Comparison of ENCODE assay signal across 10 cellular contexts in the genomic region with DNA sequence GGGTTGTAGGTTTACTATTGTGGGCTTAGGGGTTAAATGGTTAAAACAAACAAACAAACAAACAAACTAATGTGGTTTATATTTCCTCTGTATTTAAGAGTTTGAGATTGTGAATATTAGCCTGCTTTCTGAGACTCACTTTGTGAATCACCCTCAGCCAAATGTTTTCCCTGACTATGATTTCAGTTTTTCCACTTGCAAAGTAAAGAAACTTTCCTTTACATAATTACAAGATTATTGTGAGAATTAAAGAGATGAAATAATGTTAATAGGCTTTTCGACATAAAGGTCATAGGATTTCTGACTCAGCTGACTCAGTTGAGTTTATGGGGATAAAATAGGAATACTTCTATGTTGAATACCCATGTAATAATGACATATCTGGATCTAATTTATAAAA. TPM values are rescaled to one million over a fixed set of nuclear protein-coding genes. Genes with fewer than 3 reads are reported as not detected.
DNase-seq lines count a peak whose midpoint lies in the region; ATAC-seq, FAIRE-seq and TF ChIP-seq lines count a peak whose summit lies in the region.
"Had no signal": no experiment of that assay in that cellular context is flagged by ENCODE, and none has a peak within 500 bp of the region (broad histone marks: within the 10 kb centered on the region; RNA-seq: fewer than 3 reads in every experiment).

No MANE protein-coding gene starts in this region.

- 14% methylated on average over 1 of the region's 1 CpG for WGBS in K562 (ENCODE audit: insufficient coverage, low coverage, missing lambda C conversion rate)

- POLR2A ChIA-PET in K562 (lab: Yijun Ruan, JAX): interaction anchor here (3.4 kb wide), 1 partner anchor 15 kb away, joined by 14 read pairs; no protein-coding TSS in a partner anchor

- DNase-seq in HFF-Myc (ENCODE audit: extremely low read depth, low read depth) (no peak), K562 (ENCODE audit: extremely low read depth in 1 of 4, low spot score in 3 of 4) (no peak), iris pigment epithelial cell (ENCODE audit: low read depth) (peak; percentile 29), stromal cell of bone marrow (ENCODE audit: low read depth) (peak; percentile 47), cerebellar cortex (ENCODE audit: low spot score) (no peak), C1 segment of cervical spinal cord (lab: John Stamatoyannopoulos, UW) (no peak), GM13977 (ENCODE audit: low spot score) (no peak)
- DNase-seq: NCI-H1694 treated with DMSO at 0.1 percent for 48 hours had no signal

- no peak for FAIRE-seq in K562 (lab: Jason Lieb, UNC)

- no TSS peak for BruUV-seq in K562 (replicated peaks; lab: Mats Ljungman, UMichigan)

- H3K36me3 ChIP-seq in K562 (ENCODE audit: control insufficient read depth, insufficient read depth, low read length): no peaks in the 10 kb centered on the region

- H3K9me1 ChIP-seq in K562 (ENCODE audit: control insufficient read depth, insufficient read depth, low read length): no peaks in the 10 kb centered on the region

- no peaks in the 10 kb centered on the region for H4K20me1 ChIP-seq in K562 (replicated peaks; ENCODE audit: control insufficient read depth, insufficient read depth, low read length)

- H3K27ac ChIP-seq in K562 (ENCODE audit: extremely low read depth, low read depth, low read length): peak overlapping the region; percentile 96

- H3K4me3 ChIP-seq in HFF-Myc (replicated peaks; ENCODE audit: low read depth, low read length) (peak overlapping the region; percentile 90), K562 (peak overlapping the region; percentile 75)

- no peaks in the 10 kb centered on the region; the same call in 1 of the 2 replicates for H3K9me3 ChIP-seq in K562 (replicated peaks; ENCODE audit: control insufficient read depth, insufficient read depth, low read depth, low read length)

- H3K4me2 ChIP-seq in K562 (ENCODE audit: insufficient read depth, low read length): peak overlapping the region; percentile 99; the same call in 1 of the 2 replicates

- no peak for TF ChIP-seq EP300 in K562 (IDR thresholded peaks at IDR 0.05; ENCODE audit: low read length)

- in situ Hi-C loops in K562 (cut with MboI): loop anchor here (5.0 kb wide), 1 partner anchor 68 kb away; no protein-coding TSS in a partner anchor
- in situ Hi-C loops in GM13977 (cut with MboI; ENCODE audit: low pct_unique_long_range_greater_than_20kb, low sequenced_read_pairs, unreplicated experiment): no loop called here

- intact Hi-C loops in K562 (cut with micrococcal nuclease): loop anchor here (2.0 to 10.0 kb wide), 4 partner anchors 28 to 1150 kb away; a partner anchor contains a TSS

- TF ChIP-seq CTCF in HFF-Myc (IDR thresholded peaks at IDR 0.05; ENCODE audit: low read depth, low read length, missing control alignments) (no peak), K562 (IDR thresholded peaks at IDR 0.05 in 2 of 3, conservative IDR thresholded peaks at IDR 0.05 in 1 of 3; ENCODE audit: insufficient read depth in 2 of 3, low read depth in 1 of 3, low read length in 3 of 3) (no peak), GM13977 (IDR thresholded peaks at IDR 0.05; ENCODE audit: extremely low read depth, insufficient read depth, missing control alignments) (no peak)

- no peak for ATAC-seq in K562
- no peak for ATAC-seq in HG03175 (IDR thresholded peaks at IDR 0.05; ENCODE audit: unreplicated experiment)
- ATAC-seq: stimulated activated memory B cell treated with anti-CD40 and anti-IgM and Interleukin-4, amounts not matched to agents 10 μg/mL and 1 μg/mL and 100 μg/mL, for 72 hours had no signal

- no peak for TF ChIP-seq RAD21 in K562 (CRISPR knock-in tag; conservative IDR thresholded peaks at IDR 0.05 in 1 of 2, IDR thresholded peaks at IDR 0.05 in 1 of 2)

- no peaks in the 10 kb centered on the region for H3K27me3 ChIP-seq in K562 (ENCODE audit: control insufficient read depth in 2 of 2, insufficient read depth in 2 of 2, low read length in 2 of 2)

- peaks cover 73% of the 10 kb centered on the region for H3K79me2 ChIP-seq in K562 (ENCODE audit: control insufficient read depth, insufficient read depth, low read length)

- H3K4me1 ChIP-seq in K562 (replicated peaks in 1 of 2; ENCODE audit: control insufficient read depth in 2 of 2, insufficient read depth in 2 of 2, low read length in 2 of 2): peaks cover 0 to 15% of the 10 kb centered on the region in 2 experiments; a peak in 3 of 5 replicates

- H3K9ac ChIP-seq in K562 (ENCODE audit: insufficient read depth in 1 of 2, low read depth in 2 of 2, low read length in 2 of 2): peak overlapping the region in 1 of 2 experiments; percentile 82; a peak in 2 of 4 replicates

- CTCF ChIA-PET in K562 (lab: Yijun Ruan, JAX; ENCODE audit: low intra/inter-chr PET ratio): no interaction called here

- H2AFZ ChIP-seq in K562 (ENCODE audit: low read depth, low read length): no peak overlapping the region

- no peak for TF ChIP-seq POLR2A in K562 (conservative IDR thresholded peaks at IDR 0.05)

TF ChIP-seq in K562, 482 proteins besides CTCF, POLR2A, EP300 and RAD21 (continues in another document):
- TF ChIP-seq ZNF311 (CRISPR knock-in tag; IDR thresholded peaks at IDR 0.05): no peak
- TF ChIP-seq, protein P1, sequence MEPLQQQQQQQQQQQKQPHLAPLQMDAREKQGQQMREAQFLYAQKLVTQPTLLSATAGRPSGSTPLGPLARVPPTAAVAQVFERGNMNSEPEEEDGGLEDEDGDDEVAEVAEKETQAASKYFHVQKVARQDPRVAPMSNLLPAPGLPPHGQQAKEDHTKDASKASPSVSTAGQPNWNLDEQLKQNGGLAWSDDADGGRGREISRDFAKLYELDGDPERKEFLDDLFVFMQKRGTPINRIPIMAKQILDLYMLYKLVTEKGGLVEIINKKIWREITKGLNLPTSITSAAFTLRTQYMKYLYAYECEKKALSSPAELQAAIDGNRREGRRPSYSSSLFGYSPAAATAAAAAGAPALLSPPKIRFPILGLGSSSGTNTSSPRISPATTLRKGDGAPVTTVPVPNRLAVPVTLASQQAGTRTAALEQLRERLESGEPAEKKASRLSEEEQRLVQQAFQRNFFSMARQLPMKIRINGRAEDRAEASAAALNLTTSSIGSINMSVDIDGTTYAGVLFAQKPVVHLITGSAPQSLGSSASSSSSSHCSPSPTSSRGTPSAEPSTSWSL (CRISPR knock-in tag; IDR thresholded peaks at IDR 0.05; ENCODE audit: borderline replicate concordance): no peak
- TF ChIP-seq L3MBTL2 (IDR thresholded peaks at IDR 0.05): no peak
- no peak for TF ChIP-seq SMARCA4 (IDR thresholded peaks at IDR 0.05)
- no peak for TF ChIP-seq TEAD2 (tag; IDR thresholded peaks at IDR 0.05)
- no peak for TF ChIP-seq TOE1 (IDR thresholded peaks at IDR 0.05; ENCODE audit: borderline replicate concordance)
- TF ChIP-seq TOE1 (CRISPR knock-in tag; IDR thresholded peaks at IDR 0.05; ENCODE audit: borderline replicate concordance, low read depth): no peak
- TF ChIP-seq SP2 (IDR thresholded peaks at IDR 0.05; ENCODE audit: extremely low read depth, low read depth, low read length, poor library complexity, severe bottlenecking): no peak
- no peak for TF ChIP-seq BRCA1 (IDR thresholded peaks at IDR 0.05)
- TF ChIP-seq BRCA1 (CRISPR knock-in tag; IDR thresholded peaks at IDR 0.05): no peak
- TF ChIP-seq RBM34 (IDR thresholded peaks at IDR 0.05; ENCODE audit: borderline replicate concordance, insufficient read depth, low read length): no peak
- TF ChIP-seq, protein P2, sequence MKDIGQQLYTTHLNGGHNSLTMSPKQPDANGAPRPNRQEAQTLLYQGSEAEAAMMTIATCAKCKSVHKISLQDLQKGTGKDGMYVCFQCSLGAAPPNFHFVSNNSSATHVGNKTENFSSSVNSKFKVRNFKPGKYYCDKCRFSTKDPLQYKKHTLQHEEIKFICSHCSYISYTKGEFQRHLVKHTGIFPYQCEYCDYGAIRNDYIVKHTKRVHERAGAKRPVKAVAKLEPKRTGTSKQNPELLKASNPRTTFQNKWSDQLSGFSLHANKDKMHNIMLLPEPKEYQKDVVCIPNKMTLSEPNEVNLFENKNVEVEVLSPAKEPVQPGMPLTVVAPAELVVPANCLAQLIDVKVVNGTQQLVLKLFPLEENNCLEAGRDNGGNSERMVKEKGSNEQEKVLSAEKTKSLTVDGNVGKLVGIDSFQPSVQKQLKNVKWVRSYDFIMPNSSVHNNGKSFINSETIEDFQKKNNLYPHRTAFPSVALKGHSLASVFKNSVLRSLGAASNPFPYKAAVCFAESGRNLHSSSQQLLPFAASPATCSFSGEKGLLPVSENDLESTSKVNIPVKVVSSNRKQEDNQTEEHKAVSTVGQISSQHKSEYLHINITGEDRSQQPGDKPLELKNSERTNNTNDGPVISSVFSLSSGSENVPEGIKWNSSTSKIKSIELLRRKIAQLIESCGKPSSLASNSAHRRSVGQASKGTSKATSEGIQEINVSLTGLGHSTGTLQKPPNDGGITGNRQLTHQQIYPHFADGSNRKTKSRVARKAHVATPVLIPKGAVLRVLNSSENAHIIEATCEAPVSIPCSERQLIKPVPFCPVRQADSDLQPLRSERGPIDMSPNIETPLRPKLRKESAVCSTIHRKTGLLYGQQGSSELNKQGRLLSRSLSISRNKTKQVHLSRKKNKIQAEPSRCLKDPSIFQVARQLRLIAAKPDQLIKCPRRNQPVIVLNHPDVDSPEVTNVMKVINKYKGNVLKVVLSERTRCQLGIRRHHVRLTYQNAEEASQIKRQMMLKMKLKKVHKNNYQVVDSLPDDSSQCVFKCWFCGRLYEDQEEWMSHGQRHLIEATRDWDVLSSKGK (CRISPR knock-in tag; IDR thresholded peaks at IDR 0.05): no peak
- TF ChIP-seq NFE2 (IDR thresholded peaks at IDR 0.05; ENCODE audit: low read depth): no peak

RNA-seq across cellular contexts. Expression of a gene that starts 2.9 kb away (rescaled TPM):
- total RNA-seq in K562 (2011; cell fraction: chromatin; rRNA removed; ENCODE audit: low replicate concordance): 22.0 and 32.1 TPM in 2 replicates
- total RNA-seq in K562 (2011; cell fraction: nucleolus; rRNA removed): 12.3 and 22.5 TPM in 2 replicates
- total RNA-seq in K562 (2011; cell fraction: nucleoplasm; rRNA removed): 24.6 and 32.9 TPM in 2 replicates
- 18.7 and 20.1 TPM in 2 replicates for total RNA-seq in K562 (2014; rRNA removed)
- 25.3 and 28.2 TPM in 2 replicates for total RNA-seq in K562 (2014; rRNA removed; fragmentation: Illumina TruSeq; extraction: Trizol)
- total RNA-seq in K562 (2015; rRNA removed; fragmentation: Illumina TruSeq; extraction: Trizol): 24.2 and 24.3 TPM in 2 replicates
- total RNA-seq in K562 (2021): 19.5 and 22.8 TPM in 2 replicates
- polyA plus RNA-seq in K562 (2011; rRNA removed): 16.3 and 17.4 TPM in 2 replicates
- polyA plus RNA-seq in K562 (2011; cell fraction: cytosol; rRNA removed): 8.8 and 13.0 TPM in 2 replicates
- 11.8 and 16.0 TPM in 2 replicates for polyA plus RNA-seq in K562 (2011; cell fraction: nucleus; rRNA removed)
- 11.1 and 14.0 TPM in 2 replicates for polyA plus RNA-seq in K562 (2012)
- 21.0 and 24.9 TPM in 2 replicates for polyA plus RNA-seq in K562 (2014; fragmentation: Illumina TruSeq; extraction: Trizol)
- polyA plus RNA-seq in K562 (2014; fragmentation: Nextera tagmentation; extraction: Ambion mirVana): 1 to 10 TPM; 8.5 to 8.6 TPM
- polyA plus RNA-seq in K562 (2014; rRNA removed): 21.0 and 23.8 TPM in 2 replicates
- 23.2 and 28.7 TPM in 2 replicates for polyA minus RNA-seq in K562 (2011; rRNA and poly(A)+ RNA removed)
- polyA minus RNA-seq in K562 (2011; cell fraction: cytosol; rRNA and poly(A)+ RNA removed): 14.6 and 17.6 TPM in 2 replicates
- polyA minus RNA-seq in K562 (2011; cell fraction: nucleus; rRNA and poly(A)+ RNA removed): 29.1 and 49.5 TPM in 2 replicates

Comparison
In these comparisons a context has a peak if more than half of its experiments do, and no peak if none do; other contexts are left out.
1. DNase-seq: peak in iris pigment epithelial cell (single experiment) and stromal cell of bone marrow (single experiment); none in HFF-Myc (single experiment), K562 (0 of 4), cerebellar cortex (single experiment), C1 segment of cervical spinal cord (0 of 14) and GM13977 (single experiment).